Comparison of ENCODE assay signal across 8 cellular contexts in genomic region chr17:60526726-60527125, GRCh38. TPM values are rescaled to one million over a fixed set of nuclear protein-coding genes. Genes with fewer than 3 reads are reported as not detected.
DNase-seq lines count a peak whose midpoint lies in the region; ATAC-seq and TF ChIP-seq lines count a peak whose summit lies in the region.

No MANE protein-coding gene starts in this region.

- H3K27ac ChIP-seq in BLaER1 treated with 17β-estradiol and CSF1 and Interleukin-3, amounts not matched to agents 10 nM and 100 nM = peak overlapping the region; percentile 88 to 97 (median 95); a peak in 20 of 22 replicates
- H3K27ac ChIP-seq in dorsolateral prefrontal cortex = peak overlapping the region in 35 of 59 donors; percentile 95 to 100 (median 99)

- H3K4me1 ChIP-seq in BLaER1 treated with 17β-estradiol and CSF1 and Interleukin-3, amounts not matched to agents 10 nM and 100 nM = peaks cover 6 to 32% (median 25%) of the 10 kb centered on the region in 10 experiments

- H3K9me3 ChIP-seq in BLaER1 treated with 17β-estradiol and CSF1 and Interleukin-3, amounts not matched to agents 10 nM and 100 nM (replicated peaks in 1 of 11) = peaks cover 0 to 22% (median 12%) of the 10 kb centered on the region in 11 experiments; a peak in 15 of 22 replicates

- peak overlapping the region; percentile 92 to 98 (median 96) for H3K9ac ChIP-seq in BLaER1 treated with 17β-estradiol and CSF1 and Interleukin-3, amounts not matched to agents 10 nM and 100 nM

- intact Hi-C loops in dorsolateral prefrontal cortex (cut with DNase I) = loop anchor here (2.0 to 5.0 kb wide), 3 partner anchors 41 to 84 kb away; partner anchors contain the start of gene PPM1D (in 2 of the 2)
- intact Hi-C loops in natural killer cell (cut with micrococcal nuclease) = loop anchor here (2.0 kb wide), 1 partner anchor 74 kb away; the partner anchor contains the start of gene PPM1D

- H3K4me1 Mint-ChIP-seq in natural killer cell = peaks cover 34 to 41% of the 10 kb centered on the region in 2 donors

- TF ChIP-seq CTCF in LNCaP clone FGC (IDR thresholded peaks at IDR 0.05; ENCODE audit: control insufficient read depth, extremely low read depth, insufficient read depth) (no peak), dorsolateral prefrontal cortex (IDR thresholded peaks at IDR 0.05 in 54 of 56, conservative IDR thresholded peaks at IDR 0.05 in 2 of 56; ENCODE audit: low read depth in 1 of 56, partially characterized antibody in 56 of 56) (no peak), natural killer cell (IDR thresholded peaks at IDR 0.05) (no peak)

- H3K27me3 ChIP-seq in BLaER1 treated with 17β-estradiol and CSF1 and Interleukin-3, amounts not matched to agents 10 nM and 100 nM = no peaks in the 10 kb centered on the region
- H3K27me3 ChIP-seq in dorsolateral prefrontal cortex = no peaks in the 10 kb centered on the region

- peaks cover 4 to 22% (median 11%) of the 10 kb centered on the region in 11 experiments; a peak in 16 of 22 replicates for H3K36me3 ChIP-seq in BLaER1 treated with 17β-estradiol and CSF1 and Interleukin-3, amounts not matched to agents 10 nM and 100 nM

- H3K27me3 Mint-ChIP-seq in natural killer cell (ENCODE audit: low read depth in 2 of 2) = peaks cover 3 to 7% of the 10 kb centered on the region in 2 donors

- H3K27ac Mint-ChIP-seq in natural killer cell = peak overlapping the region; percentile 93 to 98

- ATAC-seq in natural killer cell = no peak
- no peak for ATAC-seq in GM18505 (IDR thresholded peaks at IDR 0.05; ENCODE audit: unreplicated experiment)

- H4K20me1 ChIP-seq in BLaER1 treated with 17β-estradiol and CSF1 and Interleukin-3, amounts not matched to agents 10 nM and 100 nM = peaks cover 18 to 39% (median 32%) of the 10 kb centered on the region in 11 experiments; a peak in 17 of 22 replicates

- no peak for DNase-seq in LNCaP clone FGC (ENCODE audit: low read depth)
- DNase-seq in dorsolateral prefrontal cortex = no peak
- DNase-seq in natural killer cell = no peak
- DNase-seq in RPMI8226 = no peak
- DNase-seq in HT-29 (ENCODE audit: low spot score) = no peak
- DNase-seq in COR-L47 (lab: John Stamatoyannopoulos, UW) = no peak

- TF ChIP-seq POLR2A in GM18505 (IDR thresholded peaks at IDR 0.05; ENCODE audit: borderline replicate concordance, extremely low read depth, insufficient read depth, insufficient read length) = no peak

- H3K4me2 ChIP-seq in BLaER1 treated with 17β-estradiol and CSF1 and Interleukin-3, amounts not matched to agents 10 nM and 100 nM = peak overlapping the region; percentile 63 to 92 (median 85)

- peak overlapping the region; percentile 75 to 98 (median 90) for H3K4me3 ChIP-seq in BLaER1 treated with 17β-estradiol and CSF1 and Interleukin-3, amounts not matched to agents 10 nM and 100 nM
- H3K4me3 ChIP-seq in LNCaP clone FGC (ENCODE audit: low read depth, low read length) (peak overlapping the region; percentile 84), dorsolateral prefrontal cortex (peak overlapping the region; percentile 70 to 99 (median 93))

- H3K36me3 Mint-ChIP-seq in natural killer cell = no peaks in the 10 kb centered on the region

- H3K9me3 Mint-ChIP-seq in natural killer cell = no peaks in the 10 kb centered on the region

- peak overlapping the region; percentile 95 for H3K4me3 Mint-ChIP-seq in natural killer cell

RNA-seq across cellular contexts. Expression of gene APPBP2, which starts 0.7 kb away (rescaled TPM):
- 10 to 100 TPM; 44.7 to 85.8 (median 66.2) TPM for total RNA-seq in dorsolateral prefrontal cortex
- total RNA-seq in natural killer cell = 10 to 100 TPM; 18.2 to 23.2 (median 23.0) TPM
- 8.0 and 8.3 TPM in 2 replicates for total RNA-seq in HT-29 (2014; rRNA removed; shearing (Covaris generic))
